ENCODE assay signal across 9 cellular contexts in the genomic region with DNA sequence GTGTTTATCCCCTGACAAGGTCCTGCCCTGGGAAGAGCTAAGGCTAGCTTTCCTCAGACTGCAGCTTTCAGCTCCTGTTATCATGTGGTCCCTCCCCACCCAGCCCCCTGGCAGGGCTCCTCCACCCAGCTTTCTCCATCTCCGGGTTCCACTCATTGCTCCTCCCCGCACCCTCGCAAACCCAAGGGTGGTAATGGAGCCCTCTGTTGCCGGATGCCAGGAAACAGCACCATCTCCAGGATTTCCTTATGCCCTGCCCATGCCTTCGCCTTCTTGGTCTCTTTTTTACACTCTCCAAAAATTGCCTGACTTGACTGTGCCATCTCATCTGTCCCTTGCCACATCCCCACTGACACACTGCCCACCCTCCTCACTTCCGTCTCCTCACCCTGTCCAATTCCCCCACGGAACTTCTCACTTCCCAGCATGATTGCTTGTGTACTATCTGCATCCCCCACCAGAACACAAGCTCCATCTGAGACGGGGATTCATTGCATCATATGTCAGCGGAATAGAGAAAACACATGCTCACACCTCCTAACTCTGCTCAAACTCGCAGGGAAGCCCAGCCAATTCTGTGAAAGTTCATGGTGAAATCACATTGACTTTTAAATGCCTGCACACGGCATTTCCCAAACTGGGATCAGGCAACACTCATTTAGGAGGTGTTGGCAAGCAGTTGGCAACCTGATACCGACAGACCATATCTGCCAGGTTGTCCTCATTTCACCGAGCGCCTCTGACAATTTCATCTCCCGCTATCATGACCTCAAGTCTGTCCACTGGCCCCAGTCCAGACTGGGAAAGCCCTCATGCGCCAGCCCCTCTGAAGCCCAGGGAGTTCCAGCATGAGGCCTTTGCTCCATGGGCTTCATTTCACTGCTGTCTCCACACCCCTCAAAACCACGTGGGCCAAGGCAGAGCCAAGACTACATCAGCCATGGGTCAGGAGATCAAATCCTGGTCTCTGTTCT.
DNase-seq lines count a peak whose midpoint lies in the region; ATAC-seq and TF ChIP-seq lines count a peak whose summit lies in the region.
"Had no signal": no experiment of that assay in that cellular context is flagged by ENCODE, and none has a peak within 500 bp of the region (broad histone marks: within the 10 kb centered on the region; RNA-seq: fewer than 3 reads in every experiment).

No MANE protein-coding gene starts in this region.

- H2BK15ac ChIP-seq in neuronal stem cell (ENCODE audit: low read length) = no peak overlapping the region

- no peak overlapping the region for H3K14ac ChIP-seq in neuronal stem cell (ENCODE audit: low read length)

- H3K4me1 ChIP-seq in body of pancreas (no peaks in the 10 kb centered on the region), smooth muscle cell (ENCODE audit: low read depth) (no peaks in the 10 kb centered on the region), neuronal stem cell (ENCODE audit: control insufficient read depth in 2 of 2, insufficient read depth in 1 of 2, low read depth in 1 of 2, low read length in 2 of 2) (peaks cover 0 to 3% of the 10 kb centered on the region in 2 donors)

- H4K8ac ChIP-seq in neuronal stem cell (ENCODE audit: low read depth, low read length) = no peak overlapping the region

- H3K4me3 ChIP-seq in body of pancreas = no peak overlapping the region
- no peak overlapping the region for H3K4me3 ChIP-seq in smooth muscle cell
- no peak overlapping the region for H3K4me3 ChIP-seq in neuronal stem cell (ENCODE audit: low read length in 2 of 2)

- DNase-seq in GOT3 (lab: John Stamatoyannopoulos, UW) = peak; percentile 44
- DNase-seq in body of pancreas = peak; percentile 21 to 48 (median 35)
- DNase-seq in left cardiac atrium = peak; percentile 90
- DNase-seq in smooth muscle cell (lab: John Stamatoyannopoulos, UW; ENCODE audit: unreplicated experiment) = no peak
- DNase-seq in activated naive CD4-positive, alpha-beta T cell (lab: John Stamatoyannopoulos, UW) = no peak
- DNase-seq in neuronal stem cell (ENCODE audit: low spot score) = no peak
- DNase-seq in DMS53 treated with DMSO at 0.1 percent for 48 hours (lab: John Stamatoyannopoulos, UW; ENCODE audit: unreplicated experiment) = no peak
- no peak for DNase-seq in activated CD4-positive, alpha-beta T cell treated with anti-CD3 and anti-CD28 coated beads, Interleukin-2, amount 50 U/mL, for 1 hour
- DNase-seq: activated CD4-positive, alpha-beta memory T cell treated with anti-CD3 and anti-CD28 coated beads for 36 hours had no signal

- no peak for TF ChIP-seq CTCF in body of pancreas (IDR thresholded peaks at IDR 0.05)
- no peak for TF ChIP-seq CTCF in smooth muscle cell (IDR thresholded peaks at IDR 0.05; ENCODE audit: borderline replicate concordance, insufficient read depth, poor library complexity, severe bottlenecking)

- WGBS in body of pancreas, 2 donors = 31 to 39% methylated on average over 17 of the region's 17 CpGs
- WGBS in smooth muscle cell (ENCODE audit: low lambda C conversion rate) = 63% methylated on average over 17 of the region's 17 CpGs
- no CpG with 5 or more reads among the region's 17 CpGs for WGBS in neuronal stem cell (ENCODE audit: extremely low coverage in 2 of 2, insufficient read length in 2 of 2, insufficient replicate concordance in 1 of 2), 2 donors

- ATAC-seq in body of pancreas = peak; percentile 28
- peak; percentile 80 for ATAC-seq in left cardiac atrium

- no peak for TF ChIP-seq POLR2A in body of pancreas (IDR thresholded peaks at IDR 0.05)

- H3K4ac ChIP-seq in neuronal stem cell (ENCODE audit: low read length) = no peak overlapping the region

- H3K23ac ChIP-seq in neuronal stem cell (ENCODE audit: low read depth, low read length, poor library complexity) = no peak overlapping the region

- H3K79me1 ChIP-seq in neuronal stem cell (ENCODE audit: low read depth, low read length) = no peaks in the 10 kb centered on the region

- no peak overlapping the region for H4K91ac ChIP-seq in neuronal stem cell (ENCODE audit: low read depth, low read length, poor library complexity)

- H2AFZ ChIP-seq in smooth muscle cell (ENCODE audit: low read depth) (no peak overlapping the region), neuronal stem cell (ENCODE audit: low read length) (no peak overlapping the region)

- no peak overlapping the region for H2BK5ac ChIP-seq in neuronal stem cell (ENCODE audit: low read length)

- H3K18ac ChIP-seq in neuronal stem cell (ENCODE audit: low read length) = no peak overlapping the region

- no peak overlapping the region for H3K27ac ChIP-seq in body of pancreas
- H3K27ac ChIP-seq in smooth muscle cell (ENCODE audit: low read depth) = peak overlapping the region; percentile 56
- H3K27ac ChIP-seq in neuronal stem cell (replicated peaks; ENCODE audit: low read length) = no peak overlapping the region

- H3K79me2 ChIP-seq in smooth muscle cell (ENCODE audit: low read depth) = no peaks in the 10 kb centered on the region

- H3K4me2 ChIP-seq in smooth muscle cell (peak overlapping the region; percentile 37), neuronal stem cell (ENCODE audit: insufficient read depth, low read length, poor library complexity, severe bottlenecking) (no peak overlapping the region)

- peak overlapping the region; percentile 33 for H3K9ac ChIP-seq in smooth muscle cell (ENCODE audit: low read depth)
- H3K9ac ChIP-seq in neuronal stem cell (ENCODE audit: low read depth, low read length, poor library complexity) = no peak overlapping the region

- no peaks in the 10 kb centered on the region for H4K20me1 ChIP-seq in smooth muscle cell (ENCODE audit: low read depth)

- H3K36me3 ChIP-seq in body of pancreas (replicated peaks in 1 of 2; ENCODE audit: insufficient read depth in 1 of 2, low read depth in 2 of 2) = no peaks in the 10 kb centered on the region
- no peaks in the 10 kb centered on the region for H3K36me3 ChIP-seq in smooth muscle cell (ENCODE audit: low read depth)
- H3K36me3 ChIP-seq in neuronal stem cell (replicated peaks in 1 of 2; ENCODE audit: control insufficient read depth in 2 of 2, insufficient read depth in 2 of 2, low read length in 2 of 2) = no peaks in the 10 kb centered on the region

- peaks cover 8% of the 10 kb centered on the region for H3F3A ChIP-seq in smooth muscle cell (ENCODE audit: low read depth)

- H3K9me3 ChIP-seq in body of pancreas (no peaks in the 10 kb centered on the region), smooth muscle cell (replicated peaks; ENCODE audit: low read depth) (no peaks in the 10 kb centered on the region), neuronal stem cell (replicated peaks in 1 of 2; ENCODE audit: control insufficient read depth in 2 of 2, insufficient read depth in 1 of 2, low read depth in 1 of 2, low read length in 2 of 2) (no peaks in the 10 kb centered on the region)

- H2AK5ac ChIP-seq in neuronal stem cell (ENCODE audit: low read depth, low read length) = no peak overlapping the region

- H3K27me3 ChIP-seq in body of pancreas = no peaks in the 10 kb centered on the region
- no peaks in the 10 kb centered on the region for H3K27me3 ChIP-seq in smooth muscle cell (ENCODE audit: low read depth)
- no peaks in the 10 kb centered on the region for H3K27me3 ChIP-seq in neuronal stem cell (ENCODE audit: control insufficient read depth in 3 of 3, insufficient read depth in 3 of 3, low read depth in 1 of 3, low read length in 3 of 3)

- H2BK120ac ChIP-seq in neuronal stem cell (ENCODE audit: low read depth, low read length) = no peak overlapping the region

- H2BK12ac ChIP-seq in neuronal stem cell (ENCODE audit: low read length) = no peak overlapping the region

- intact Hi-C loops in body of pancreas (cut with DNase I) = no loop called here
- intact Hi-C loops in left cardiac atrium (cut with DNase I) = no loop called here

Comparison
In these comparisons a context has a peak if more than half of its experiments do, and no peak if none do; other contexts are left out.
1. DNase-seq: peak in GOT3 (single experiment), body of pancreas (4 of 4) and left cardiac atrium (single experiment); none in smooth muscle cell (single experiment), activated naive CD4-positive, alpha-beta T cell (0 of 4), neuronal stem cell (single experiment), DMS53 treated with DMSO at 0.1 percent for 48 hours (single experiment) and activated CD4-positive, alpha-beta T cell treated with anti-CD3 and anti-CD28 coated beads, Interleukin-2, amount 50 U/mL, for 1 hour (single experiment).